ENCODE assay signal across 24 cellular contexts in the genomic region with DNA sequence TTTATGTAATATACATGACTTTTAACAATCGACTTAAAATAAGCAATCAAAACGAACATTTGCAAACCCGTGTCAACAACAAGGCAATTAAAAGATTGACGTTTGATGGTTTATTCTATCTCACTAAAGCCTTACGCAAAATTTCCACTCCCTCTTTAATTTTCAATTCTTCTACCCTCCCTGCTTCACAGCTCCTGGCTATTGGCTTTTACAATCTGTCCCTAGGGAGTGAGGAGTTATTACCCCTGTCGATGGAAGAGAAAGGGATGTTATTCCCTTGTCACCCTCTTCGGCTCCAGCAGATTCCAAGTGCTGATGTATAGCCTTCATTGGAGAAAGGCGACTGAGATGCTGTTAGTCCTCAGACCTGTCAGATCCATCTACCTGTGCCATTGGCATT.
DNase-seq lines count a peak whose midpoint lies in the region; ATAC-seq, FAIRE-seq and TF ChIP-seq lines count a peak whose summit lies in the region.
"Had no signal": no experiment of that assay in that cellular context is flagged by ENCODE, and none has a peak within 500 bp of the region (broad histone marks: within the 10 kb centered on the region; RNA-seq: fewer than 3 reads in every experiment).

No MANE protein-coding gene starts in this region.

- in situ Hi-C loops in IMR-90 (cut with MboI; ENCODE audit: low sequenced_read_pairs), result no loop called here

- H3K4me1 Mint-ChIP-seq in activated CD4-positive, alpha-beta T cell treated with anti-CD3 and anti-CD28 coated beads, Interleukin-2, amount 10 ng/mL, durations not matched to agents 24 days and 14 days, result peaks cover under 1% of the 10 kb centered on the region
- no peaks in the 10 kb centered on the region for H3K4me1 Mint-ChIP-seq in activated CD4-positive, alpha-beta T cell treated with anti-CD3 and anti-CD28 coated beads for 36 hours
- H3K4me1 Mint-ChIP-seq in WTC11, result peaks cover 22% of the 10 kb centered on the region
- H3K4me1 Mint-ChIP-seq: T-cell had no signal

- peak overlapping the region; percentile 77; the same call in 1 of the 2 replicates for H4K5ac ChIP-seq in IMR-90 (ENCODE audit: low read depth, low read length)

- no TSS peak for BruUV-seq in IMR-90 (replicated peaks; lab: Mats Ljungman, UMichigan)

- dilution Hi-C loops in IMR-90 (cut with HindIII; ENCODE audit: low sequenced_read_pairs, unreplicated experiment), result no loop called here

- peaks cover 48% of the 10 kb centered on the region for H3K27me3 Mint-ChIP-seq in activated CD4-positive, alpha-beta T cell treated with anti-CD3 and anti-CD28 coated beads, Interleukin-2, amount 10 ng/mL, durations not matched to agents 24 days and 14 days
- peaks cover 24% of the 10 kb centered on the region for H3K27me3 Mint-ChIP-seq in activated CD4-positive, alpha-beta T cell treated with anti-CD3 and anti-CD28 coated beads for 36 hours
- no peaks in the 10 kb centered on the region for H3K27me3 Mint-ChIP-seq in WTC11 (ENCODE audit: low read depth)

- TF ChIP-seq POLR2A in IMR-90 (IDR thresholded peaks at IDR 0.05; ENCODE audit: low read depth, low read length), result no peak
- no peak for TF ChIP-seq POLR2A in GM12891 (IDR thresholded peaks at IDR 0.05; ENCODE audit: low read depth, low read length)

- H2BK15ac ChIP-seq in IMR-90 (ENCODE audit: low read depth, low read length), result 0 out of 3 replicates have a peak overlapping the region, but pooled peaks have one; percentile 38

- 100% methylated on average over 1 of the region's 8 CpGs; no CpG with 5 or more reads in 1 of the 2 experiments for WGBS in IMR-90 (ENCODE audit: extremely low coverage in 2 of 2, insufficient read length in 1 of 2), 2 experiments

- H3K4ac ChIP-seq in IMR-90 (ENCODE audit: low read depth, low read length), result peak overlapping the region; percentile 57

- H3K4me1 ChIP-seq in IMR-90 (ENCODE audit: control insufficient read depth, insufficient read depth, low read length), result peaks cover 6% of the 10 kb centered on the region; the same call in 1 of the 2 replicates
- H3K4me1 ChIP-seq: A549, BE2C had no signal

- CTCF ChIA-PET in activated CD4-positive, alpha-beta T cell treated with anti-CD3 and anti-CD28 coated beads for 36 hours (lab: Charles Lee), result no interaction called here
- CTCF ChIA-PET in IMR-90 (lab: Yijun Ruan, JAX), result no interaction called here
- CTCF ChIA-PET in WTC11 (lab: Charles Lee), result no interaction called here

- H3K36me3 ChIP-seq in IMR-90 (ENCODE audit: control insufficient read depth, insufficient read depth, low read length), result no peaks in the 10 kb centered on the region
- H3K36me3 ChIP-seq: BE2C had no signal

- H3K9me1 ChIP-seq in IMR-90 (ENCODE audit: insufficient read depth, low read length), result peaks cover 8% of the 10 kb centered on the region

- H4K91ac ChIP-seq in IMR-90 (ENCODE audit: insufficient read depth, low read depth, low read length), result peak overlapping the region; percentile 54; the same call in 1 of the 2 replicates

- no peak overlapping the region for H3K18ac ChIP-seq in IMR-90 (ENCODE audit: low read depth, low read length)

- H3K23ac ChIP-seq in IMR-90 (ENCODE audit: low read depth, low read length), result no peak overlapping the region

- H3K4me3 Mint-ChIP-seq in activated CD4-positive, alpha-beta T cell treated with anti-CD3 and anti-CD28 coated beads, Interleukin-2, amount 10 ng/mL, durations not matched to agents 24 days and 14 days, result no peak overlapping the region
- no peak overlapping the region for H3K4me3 Mint-ChIP-seq in activated CD4-positive, alpha-beta T cell treated with anti-CD3 and anti-CD28 coated beads for 36 hours
- H3K4me3 Mint-ChIP-seq in WTC11, result no peak overlapping the region
- H3K4me3 Mint-ChIP-seq: T-cell; T-helper 2 cell treated with Interferon-gamma antibody and Interleukin-4, amounts not matched to agents 5 μg/mL and 100 μg/mL, for 36 hours had no signal

- intact Hi-C loops in activated CD4-positive, alpha-beta T cell treated with anti-CD3 and anti-CD28 coated beads, Interleukin-2, amount 10 ng/mL, durations not matched to agents 24 days and 14 days (cut with micrococcal nuclease), result no loop called here
- intact Hi-C loops in activated CD4-positive, alpha-beta T cell treated with anti-CD3 and anti-CD28 coated beads for 36 hours (cut with DNase I, micrococcal nuclease), result no loop called here
- intact Hi-C loops in IMR-90 (cut with micrococcal nuclease), result no loop called here

- H3K9me3 ChIP-seq in IMR-90 (ENCODE audit: control insufficient read depth, insufficient read depth, low read length), result no peaks in the 10 kb centered on the region
- H3K9me3 ChIP-seq: A549, BE2C had no signal

- no peak for FAIRE-seq in GM12891 (lab: Jason Lieb, UNC)
- FAIRE-seq: A549, D721Med, H1, HepG2 had no signal

- H2BK5ac ChIP-seq in IMR-90 (ENCODE audit: low read depth, low read length, poor library complexity, severe bottlenecking), result peak overlapping the region; percentile 59

- H3K14ac ChIP-seq in IMR-90 (replicated peaks; ENCODE audit: low read depth, low read length), result peak overlapping the region; percentile 12; the same call in 1 of the 2 replicates

- no peak overlapping the region for H3K9ac ChIP-seq in IMR-90 (ENCODE audit: low read depth, low read length)

- H2AFZ ChIP-seq in IMR-90 (replicated peaks; ENCODE audit: low read length, poor library complexity), result peak overlapping the region; percentile 33

- no peaks in the 10 kb centered on the region for H3K9me3 Mint-ChIP-seq in activated CD4-positive, alpha-beta T cell treated with anti-CD3 and anti-CD28 coated beads, Interleukin-2, amount 10 ng/mL, durations not matched to agents 24 days and 14 days
- H3K9me3 Mint-ChIP-seq in activated CD4-positive, alpha-beta T cell treated with anti-CD3 and anti-CD28 coated beads for 36 hours (ENCODE audit: low read depth), result no peaks in the 10 kb centered on the region
- H3K9me3 Mint-ChIP-seq in WTC11, result no peaks in the 10 kb centered on the region
- H3K9me3 Mint-ChIP-seq: HFFc6; T-cell; T-helper 2 cell treated with Interferon-gamma antibody and Interleukin-4, amounts not matched to agents 5 μg/mL and 100 μg/mL, for 36 hours had no signal

- POLR2A ChIA-PET in activated CD4-positive, alpha-beta T cell treated with anti-CD3 and anti-CD28 coated beads for 36 hours (lab: Charles Lee), result no interaction called here
- POLR2A ChIA-PET in IMR-90 (lab: Charles Lee; ENCODE audit: unreplicated experiment) (no interaction called here), WTC11 (lab: Charles Lee) (no interaction called here)

- peak overlapping the region in 1 of 2 experiments; percentile 37; a peak in 1 of 4 replicates for H4K8ac ChIP-seq in IMR-90 (ENCODE audit: low read depth in 2 of 2, low read length in 2 of 2)

- H3K79me1 ChIP-seq in IMR-90 (ENCODE audit: low read depth in 1 of 2, low read length in 2 of 2), result no peaks in the 10 kb centered on the region

- H3K56ac ChIP-seq in IMR-90 (ENCODE audit: extremely low read depth, insufficient read depth, low read length), result no peak overlapping the region

- H3K4me2 ChIP-seq in IMR-90 (ENCODE audit: low read depth, low read length), result no peak overlapping the region
- H3K4me2 ChIP-seq: A549 had no signal

- no peaks in the 10 kb centered on the region for H3K36me3 Mint-ChIP-seq in activated CD4-positive, alpha-beta T cell treated with anti-CD3 and anti-CD28 coated beads, Interleukin-2, amount 10 ng/mL, durations not matched to agents 24 days and 14 days (ENCODE audit: low read depth)
- no peaks in the 10 kb centered on the region for H3K36me3 Mint-ChIP-seq in activated CD4-positive, alpha-beta T cell treated with anti-CD3 and anti-CD28 coated beads for 36 hours (ENCODE audit: low read depth)
- H3K36me3 Mint-ChIP-seq in WTC11, result no peaks in the 10 kb centered on the region
- H3K36me3 Mint-ChIP-seq: T-cell had no signal

- no peaks in the 10 kb centered on the region for H4K20me1 ChIP-seq in IMR-90 (ENCODE audit: insufficient read depth, low read length)

- no peak overlapping the region for H3K27ac Mint-ChIP-seq in activated CD4-positive, alpha-beta T cell treated with anti-CD3 and anti-CD28 coated beads, Interleukin-2, amount 10 ng/mL, durations not matched to agents 24 days and 14 days
- no peak overlapping the region for H3K27ac Mint-ChIP-seq in activated CD4-positive, alpha-beta T cell treated with anti-CD3 and anti-CD28 coated beads for 36 hours
- peak overlapping the region; percentile 69 for H3K27ac Mint-ChIP-seq in WTC11
- H3K27ac Mint-ChIP-seq: HFFc6; T-cell; T-helper 2 cell treated with Interferon-gamma antibody and Interleukin-4, amounts not matched to agents 5 μg/mL and 100 μg/mL, for 36 hours had no signal

- peak overlapping the region; percentile 92 for H2BK20ac ChIP-seq in IMR-90 (ENCODE audit: low read depth, low read length)

- TF ChIP-seq RAD21 in IMR-90 (IDR thresholded peaks at IDR 0.05; ENCODE audit: low read length), result no peak

- TF ChIP-seq CTCF in IMR-90 (conservative IDR thresholded peaks at IDR 0.05; ENCODE audit: low read depth, low read length) (no peak), WTC11 (IDR thresholded peaks at IDR 0.05) (no peak)

- no peaks in the 10 kb centered on the region for H3K27me3 ChIP-seq in IMR-90 (ENCODE audit: control insufficient read depth, insufficient read depth, low read length)

- peak; percentile 40 for DNase-seq in activated CD4-positive, alpha-beta T cell treated with anti-CD3 and anti-CD28 coated beads, Interleukin-2, amount 10 ng/mL, durations not matched to agents 24 days and 14 days
- no peak for DNase-seq in activated CD4-positive, alpha-beta T cell treated with anti-CD3 and anti-CD28 coated beads for 36 hours
- no peak for DNase-seq in IMR-90
- DNase-seq in WTC11 (ENCODE audit: low spot score), result no peak
- no peak for DNase-seq in stimulated activated CD4-positive, alpha-beta T cell treated with anti-CD3 and anti-CD28 coated beads, Interleukin-4, amount 100 ng/mL, for 1 hour
- DNase-seq in GM12891 (ENCODE audit: insufficient read length, low spot score), result no peak
- DNase-seq: BE2C, DMS79, HFFc6, KBM-7, MM.1S, NCI-H1048, NCI-H1417 treated with DMSO at 0.1 percent for 48 hours, NCI-H1930, NCI-H446, T-cell had no signal

- H2AK9ac ChIP-seq in IMR-90 (replicated peaks; ENCODE audit: low read depth, low read length, poor library complexity), result no peak overlapping the region

- H3K27ac ChIP-seq in IMR-90 (ENCODE audit: insufficient read depth, low read length), result no peak overlapping the region
- H3K27ac ChIP-seq: A549, HL-60 had no signal

- H2BK120ac ChIP-seq in IMR-90 (ENCODE audit: low read depth, low read length), result peak overlapping the region; percentile 78; the same call in 1 of the 2 replicates

- no peak for ATAC-seq in activated CD4-positive, alpha-beta T cell treated with anti-CD3 and anti-CD28 coated beads for 36 hours
- ATAC-seq in IMR-90 (ENCODE audit: low read depth) (no peak), WTC11 (no peak), HG02981 (IDR thresholded peaks at IDR 0.05; ENCODE audit: unreplicated experiment) (no peak)
- ATAC-seq: A549, HepG2, Panc1, T-cell had no signal

- peak overlapping the region; percentile 36; the same call in 1 of the 2 replicates for H2AK5ac ChIP-seq in IMR-90 (ENCODE audit: low read depth, low read length)

- no peak overlapping the region for H3K4me3 ChIP-seq in IMR-90 (ENCODE audit: insufficient read depth, low read depth, low read length)
- H3K4me3 ChIP-seq: A549 had no signal

TF ChIP-seq in GM12891, 5 proteins besides CTCF, POLR2A, EP300 and RAD21:
- no peak for TF ChIP-seq SPI1 (IDR thresholded peaks at IDR 0.05; ENCODE audit: low read depth, low read length)
